1 cellular context compared by ENCODE assay signal in genomic region chr6:24777227-24777626, GRCh38.
TF ChIP-seq lines count a peak whose summit lies in the region.

No MANE protein-coding gene starts in this region.

TF ChIP-seq in HEK293, 187 proteins besides CTCF, POLR2A, EP300 and RAD21:
- TF ChIP-seq ZNF175 (tag by site-specific recombination; IDR thresholded peaks at IDR 0.05): no peak
